Comparison of ENCODE assay signal across 2 cellular contexts in genomic region chr11:64712430-64713030, GRCh38.
A peak's percentile ranks its signal among the peaks of the same experiment; 100 is the strongest.
TF ChIP-seq lines count a peak whose summit lies in the region.

No MANE protein-coding gene starts in this region.

TF ChIP-seq in GM23338, 12 proteins besides CTCF, POLR2A, EP300 and RAD21:
- no peak for TF ChIP-seq EZH2 (IDR thresholded peaks at IDR 0.05; ENCODE audit: low read depth, unreplicated experiment)
- no peak for TF ChIP-seq ETS1 (IDR thresholded peaks at IDR 0.05)
- no peak for TF ChIP-seq CREB1 (CRISPR knock-in tag; IDR thresholded peaks at IDR 0.05; ENCODE audit: low read depth)
- TF ChIP-seq ZNF462 (CRISPR knock-in tag; IDR thresholded peaks at IDR 0.05) = no peak
- TF ChIP-seq NANOG (IDR thresholded peaks at IDR 0.05; ENCODE audit: borderline replicate concordance) = no peak
- TF ChIP-seq EZH2phosphoT487 (IDR thresholded peaks at IDR 0.05; ENCODE audit: unreplicated experiment) = no peak
- TF ChIP-seq POLR2AphosphoS5 (IDR thresholded peaks at IDR 0.05; ENCODE audit: low read depth) = no peak
- TF ChIP-seq REST (IDR thresholded peaks at IDR 0.05; ENCODE audit: unreplicated experiment) = no peak
- no peak for TF ChIP-seq ZNF331 (CRISPR knock-in tag; IDR thresholded peaks at IDR 0.05; ENCODE audit: low read depth)
- no peak for TF ChIP-seq JUNB (IDR thresholded peaks at IDR 0.05; ENCODE audit: unreplicated experiment)
- TF ChIP-seq STAT1 (IDR thresholded peaks at IDR 0.05; ENCODE audit: unreplicated experiment) = no peak
- no peak for TF ChIP-seq ZNF114 (CRISPR knock-in tag; IDR thresholded peaks at IDR 0.05)

TF ChIP-seq in K562, 482 proteins besides CTCF, POLR2A, EP300 and RAD21:
- TF ChIP-seq SAFB (IDR thresholded peaks at IDR 0.05; ENCODE audit: borderline replicate concordance, low read depth, low read length) = peak; percentile 25; the same call in 1 of the 2 replicates
- TF ChIP-seq BCL6 (CRISPR knock-in tag; IDR thresholded peaks at IDR 0.05) = no peak
- TF ChIP-seq, protein P1, sequence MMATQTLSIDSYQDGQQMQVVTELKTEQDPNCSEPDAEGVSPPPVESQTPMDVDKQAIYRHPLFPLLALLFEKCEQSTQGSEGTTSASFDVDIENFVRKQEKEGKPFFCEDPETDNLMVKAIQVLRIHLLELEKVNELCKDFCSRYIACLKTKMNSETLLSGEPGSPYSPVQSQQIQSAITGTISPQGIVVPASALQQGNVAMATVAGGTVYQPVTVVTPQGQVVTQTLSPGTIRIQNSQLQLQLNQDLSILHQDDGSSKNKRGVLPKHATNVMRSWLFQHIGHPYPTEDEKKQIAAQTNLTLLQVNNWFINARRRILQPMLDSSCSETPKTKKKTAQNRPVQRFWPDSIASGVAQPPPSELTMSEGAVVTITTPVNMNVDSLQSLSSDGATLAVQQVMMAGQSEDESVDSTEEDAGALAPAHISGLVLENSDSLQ (IDR thresholded peaks at IDR 0.05) = peak; percentile 32; the same call in 1 of the 2 replicates
- no peak for TF ChIP-seq SREBF2 (CRISPR knock-in tag; IDR thresholded peaks at IDR 0.05)
- TF ChIP-seq ZBTB2 (IDR thresholded peaks at IDR 0.05) = no peak
- TF ChIP-seq SP1 (CRISPR knock-in tag; IDR thresholded peaks at IDR 0.05) = peak; percentile 64; the same call in 1 of the 2 replicates
- TF ChIP-seq PHF8 (IDR thresholded peaks at IDR 0.05; ENCODE audit: borderline replicate concordance, low read length) = peak; percentile 17; the same call in 1 of the 2 replicates
- TF ChIP-seq ESRRA (IDR thresholded peaks at IDR 0.05; ENCODE audit: borderline replicate concordance, low read depth) = 0 out of 2 replicates have a peak, but pooled peaks have one; percentile 29
